In the genomic region with DNA sequence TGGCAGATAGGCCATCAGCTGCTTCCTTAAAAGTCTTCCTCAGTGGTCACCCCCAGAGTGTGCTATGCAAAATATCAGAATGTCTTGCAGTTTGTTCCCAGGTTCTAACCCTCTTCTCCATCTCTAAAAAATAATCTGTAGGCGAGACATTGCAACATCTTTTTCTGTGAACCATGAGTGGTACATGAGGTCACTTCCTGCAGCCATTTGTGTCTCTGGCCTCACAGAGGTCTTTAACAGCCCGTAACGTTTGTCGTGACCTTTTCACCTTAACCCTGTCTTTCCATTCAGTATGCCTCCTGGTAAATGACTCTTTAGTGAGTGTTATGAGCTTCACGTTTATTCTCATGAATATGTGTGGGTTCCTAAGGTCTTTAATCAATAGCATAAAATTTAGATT, we compare ENCODE assay signal across 8 cellular contexts.
DNase-seq lines count a peak whose midpoint lies in the region; ATAC-seq and TF ChIP-seq lines count a peak whose summit lies in the region.

No MANE protein-coding gene starts in this region.

- no peaks in the 10 kb centered on the region for H3K9me3 ChIP-seq in CD4-positive, CD25-positive, alpha-beta regulatory T cell (ENCODE audit: control insufficient read depth in 2 of 2, low read length in 2 of 2)
- H3K9me3 ChIP-seq in left ventricle myocardium inferior (replicated peaks): no peaks in the 10 kb centered on the region

- TF ChIP-seq CTCF in left ventricle myocardium inferior (IDR thresholded peaks at IDR 0.05; ENCODE audit: borderline replicate concordance): no peak

- peaks cover 37% of the 10 kb centered on the region for H3K36me3 Mint-ChIP-seq in CD4-positive, CD25-positive, alpha-beta regulatory T cell
- H3K36me3 Mint-ChIP-seq in activated T-helper 1 cell treated with anti-CD3 and anti-CD28 coated beads, Interleukin-12 subunit alpha, Interleukin-12 subunit beta, Interleukin-2, Interleukin-4 antibody, amounts not matched to agents 30 ng/mL and 10 ng/mL and 1 ng/mL, durations not matched to agents 14 hours and 24 hours and 36 hours (ENCODE audit: low read depth): peaks cover 32% of the 10 kb centered on the region
- H3K36me3 Mint-ChIP-seq in stimulated activated naive CD8-positive, alpha-beta T cell treated with anti-CD3 and anti-CD28 coated beads, Interleukin-15, Interleukin-2, amounts not matched to agents 100 ng/mL and 50 ng/mL, for 24 hours (ENCODE audit: low read depth): peaks cover 57% of the 10 kb centered on the region

- peak overlapping the region in 2 of 3 donors; percentile 74 to 90 for H3K27ac Mint-ChIP-seq in CD4-positive, CD25-positive, alpha-beta regulatory T cell
- H3K27ac Mint-ChIP-seq in activated T-helper 1 cell treated with anti-CD3 and anti-CD28 coated beads, Interleukin-12 subunit alpha, Interleukin-12 subunit beta, Interleukin-2, Interleukin-4 antibody, amounts not matched to agents 30 ng/mL and 10 ng/mL and 1 ng/mL, durations not matched to agents 14 hours and 24 hours and 36 hours: peak overlapping the region; percentile 89
- H3K27ac Mint-ChIP-seq in stimulated activated naive CD8-positive, alpha-beta T cell treated with anti-CD3 and anti-CD28 coated beads, Interleukin-15, Interleukin-2, amounts not matched to agents 100 ng/mL and 50 ng/mL, for 24 hours: peak overlapping the region; percentile 99

- ATAC-seq in CD4-positive, CD25-positive, alpha-beta regulatory T cell (ENCODE audit: low read depth in 2 of 2): peak; percentile 10 to 47

- peak in 1 of 3 donors; percentile 45 for DNase-seq in CD4-positive, CD25-positive, alpha-beta regulatory T cell
- DNase-seq in HuH-7.5 (ENCODE audit: low spot score): peak; percentile 27
- DNase-seq in activated T-helper 1 cell treated with anti-CD3 and anti-CD28 coated beads, Interleukin-12 subunit alpha, Interleukin-12 subunit beta, Interleukin-2, Interleukin-4 antibody, amounts not matched to agents 30 ng/mL and 10 ng/mL and 1 ng/mL, durations not matched to agents 14 hours and 24 hours and 36 hours (ENCODE audit: low spot score): no peak
- DNase-seq in left ventricle myocardium inferior: no peak
- no peak for DNase-seq in NCI-H82 (lab: John Stamatoyannopoulos, UW)
- DNase-seq in activated CD8-positive, alpha-beta memory T cell treated with anti-CD3 and anti-CD28 coated beads, Interleukin-2, amount 50 U/mL, for 4 hours: no peak
- DNase-seq in hippocampal formation (lab: John Stamatoyannopoulos, UW): no peak

- H3K27ac ChIP-seq in CD4-positive, CD25-positive, alpha-beta regulatory T cell (ENCODE audit: insufficient read depth, low read length, poor library complexity, severe bottlenecking): peak overlapping the region; percentile 43
- peak overlapping the region; percentile 73 for H3K27ac ChIP-seq in left ventricle myocardium inferior (replicated peaks)

- peaks cover 15 to 56% (median 36%) of the 10 kb centered on the region in 4 donors for H3K4me1 Mint-ChIP-seq in CD4-positive, CD25-positive, alpha-beta regulatory T cell
- peaks cover 49% of the 10 kb centered on the region for H3K4me1 Mint-ChIP-seq in activated T-helper 1 cell treated with anti-CD3 and anti-CD28 coated beads, Interleukin-12 subunit alpha, Interleukin-12 subunit beta, Interleukin-2, Interleukin-4 antibody, amounts not matched to agents 30 ng/mL and 10 ng/mL and 1 ng/mL, durations not matched to agents 14 hours and 24 hours and 36 hours (ENCODE audit: low read depth)
- H3K4me1 Mint-ChIP-seq in stimulated activated naive CD8-positive, alpha-beta T cell treated with anti-CD3 and anti-CD28 coated beads, Interleukin-15, Interleukin-2, amounts not matched to agents 100 ng/mL and 50 ng/mL, for 24 hours (ENCODE audit: low read depth): peaks cover 57% of the 10 kb centered on the region

- H3K27me3 Mint-ChIP-seq in CD4-positive, CD25-positive, alpha-beta regulatory T cell: no peaks in the 10 kb centered on the region
- H3K27me3 Mint-ChIP-seq in activated T-helper 1 cell treated with anti-CD3 and anti-CD28 coated beads, Interleukin-12 subunit alpha, Interleukin-12 subunit beta, Interleukin-2, Interleukin-4 antibody, amounts not matched to agents 30 ng/mL and 10 ng/mL and 1 ng/mL, durations not matched to agents 14 hours and 24 hours and 36 hours (ENCODE audit: insufficient read depth): no peaks in the 10 kb centered on the region
- H3K27me3 Mint-ChIP-seq in stimulated activated naive CD8-positive, alpha-beta T cell treated with anti-CD3 and anti-CD28 coated beads, Interleukin-15, Interleukin-2, amounts not matched to agents 100 ng/mL and 50 ng/mL, for 24 hours: no peaks in the 10 kb centered on the region

- no peaks in the 10 kb centered on the region for H3K27me3 ChIP-seq in CD4-positive, CD25-positive, alpha-beta regulatory T cell (ENCODE audit: control insufficient read depth, insufficient read depth, low read length)
- no peaks in the 10 kb centered on the region for H3K27me3 ChIP-seq in left ventricle myocardium inferior (ENCODE audit: low read depth)

- peaks cover 34% of the 10 kb centered on the region for H3K4me1 ChIP-seq in CD4-positive, CD25-positive, alpha-beta regulatory T cell (ENCODE audit: control insufficient read depth, insufficient read depth, low read length, poor library complexity, severe bottlenecking)
- peaks cover 93% of the 10 kb centered on the region for H3K4me1 ChIP-seq in left ventricle myocardium inferior

- H3K9me3 Mint-ChIP-seq in CD4-positive, CD25-positive, alpha-beta regulatory T cell: peaks cover 0 to 2% (median 0%) of the 10 kb centered on the region in 7 donors
- no peaks in the 10 kb centered on the region for H3K9me3 Mint-ChIP-seq in activated T-helper 1 cell treated with anti-CD3 and anti-CD28 coated beads, Interleukin-12 subunit alpha, Interleukin-12 subunit beta, Interleukin-2, Interleukin-4 antibody, amounts not matched to agents 30 ng/mL and 10 ng/mL and 1 ng/mL, durations not matched to agents 14 hours and 24 hours and 36 hours
- H3K9me3 Mint-ChIP-seq in stimulated activated naive CD8-positive, alpha-beta T cell treated with anti-CD3 and anti-CD28 coated beads, Interleukin-15, Interleukin-2, amounts not matched to agents 100 ng/mL and 50 ng/mL, for 24 hours: peaks cover 3% of the 10 kb centered on the region

- H3K4me3 Mint-ChIP-seq in CD4-positive, CD25-positive, alpha-beta regulatory T cell: peak overlapping the region in 3 of 4 donors; percentile 1 to 43 (median 6)
- H3K4me3 Mint-ChIP-seq in activated T-helper 1 cell treated with anti-CD3 and anti-CD28 coated beads, Interleukin-12 subunit alpha, Interleukin-12 subunit beta, Interleukin-2, Interleukin-4 antibody, amounts not matched to agents 30 ng/mL and 10 ng/mL and 1 ng/mL, durations not matched to agents 14 hours and 24 hours and 36 hours: peak overlapping the region; percentile 31
- H3K4me3 Mint-ChIP-seq in stimulated activated naive CD8-positive, alpha-beta T cell treated with anti-CD3 and anti-CD28 coated beads, Interleukin-15, Interleukin-2, amounts not matched to agents 100 ng/mL and 50 ng/mL, for 24 hours: peak overlapping the region; percentile 65

- H3K36me3 ChIP-seq in CD4-positive, CD25-positive, alpha-beta regulatory T cell (ENCODE audit: control insufficient read depth, insufficient read depth, low read length): peaks cover 28% of the 10 kb centered on the region
- peaks cover 34% of the 10 kb centered on the region for H3K36me3 ChIP-seq in left ventricle myocardium inferior

- H3K4me3 ChIP-seq in CD4-positive, CD25-positive, alpha-beta regulatory T cell (ENCODE audit: low read depth, low read length): no peak overlapping the region
- no peak overlapping the region for H3K4me3 ChIP-seq in left ventricle myocardium inferior

- intact Hi-C loops in activated T-helper 1 cell treated with anti-CD3 and anti-CD28 coated beads, Interleukin-12 subunit alpha, Interleukin-12 subunit beta, Interleukin-2, Interleukin-4 antibody, amounts not matched to agents 30 ng/mL and 10 ng/mL and 1 ng/mL, durations not matched to agents 14 hours and 24 hours and 36 hours (cut with micrococcal nuclease): loop anchor here (1.0 to 2.0 kb wide), 2 partner anchors 40 to 331 kb away; no protein-coding TSS in a partner anchor
- intact Hi-C loops in left ventricle myocardium inferior (cut with micrococcal nuclease): no loop called here

Comparison
In these comparisons a context has a peak if more than half of its experiments do, and no peak if none do; other contexts are left out.
1. H3K4me3 Mint-ChIP-seq: peak in every context shown above with its lines; median percentile 65 in stimulated activated naive CD8-positive, alpha-beta T cell treated with anti-CD3 and anti-CD28 coated beads, Interleukin-15, Interleukin-2, amounts not matched to agents 100 ng/mL and 50 ng/mL, for 24 hours; 31 in activated T-helper 1 cell treated with anti-CD3 and anti-CD28 coated beads, Interleukin-12 subunit alpha, Interleukin-12 subunit beta, Interleukin-2, Interleukin-4 antibody, amounts not matched to agents 30 ng/mL and 10 ng/mL and 1 ng/mL, durations not matched to agents 14 hours and 24 hours and 36 hours; 6 in CD4-positive, CD25-positive, alpha-beta regulatory T cell.